In genomic region chr11:69650081-69650831, GRCh38 we compare ENCODE assay signal across 21 cellular contexts. TPM values are rescaled to one million over a fixed set of nuclear protein-coding genes. Genes with fewer than 3 reads are reported as not detected.
DNase-seq lines count a peak whose midpoint lies in the region; ATAC-seq, FAIRE-seq and TF ChIP-seq lines count a peak whose summit lies in the region.
"Had no signal": no experiment of that assay in that cellular context is flagged by ENCODE, and none has a peak within 500 bp of the region (broad histone marks: within the 10 kb centered on the region; RNA-seq: fewer than 3 reads in every experiment).

No MANE protein-coding gene starts in this region.

- H3K27me3 ChIP-seq in BLaER1 (no peaks in the 10 kb centered on the region), IMR-90 (ENCODE audit: control insufficient read depth, insufficient read depth, low read length) (no peaks in the 10 kb centered on the region), K562 (ENCODE audit: control insufficient read depth in 2 of 2, insufficient read depth in 2 of 2, low read length in 2 of 2) (peaks cover 0 to 6% of the 10 kb centered on the region in 2 experiments; a peak in 2 of 5 replicates), trophoblast cell (ENCODE audit: insufficient read depth, low read length) (no peaks in the 10 kb centered on the region)

- H2BK15ac ChIP-seq in IMR-90 (ENCODE audit: low read depth, low read length), result no peak overlapping the region

- dilution Hi-C loops in IMR-90 (cut with HindIII; ENCODE audit: low sequenced_read_pairs, unreplicated experiment), result no loop called here

- H2BK5ac ChIP-seq in IMR-90 (ENCODE audit: low read depth, low read length, poor library complexity, severe bottlenecking), result no peak overlapping the region
- no peak overlapping the region for H2BK5ac ChIP-seq in trophoblast cell (ENCODE audit: low read depth, low read length, poor library complexity)

- peaks cover 28% of the 10 kb centered on the region for H3K36me3 Mint-ChIP-seq in neural crest cell (ENCODE audit: low read depth)

- H3K4ac ChIP-seq in IMR-90 (ENCODE audit: low read depth, low read length) (no peak overlapping the region), trophoblast cell (ENCODE audit: low read depth, low read length) (no peak overlapping the region)

- TF ChIP-seq RAD21 in IMR-90 (IDR thresholded peaks at IDR 0.05; ENCODE audit: low read length) (no peak), K562 (CRISPR knock-in tag; conservative IDR thresholded peaks at IDR 0.05 in 1 of 2, IDR thresholded peaks at IDR 0.05 in 1 of 2) (no peak)

- H3K9ac ChIP-seq in BLaER1 (no peak overlapping the region), IMR-90 (ENCODE audit: low read depth, low read length) (no peak overlapping the region), K562 (ENCODE audit: insufficient read depth in 1 of 2, low read depth in 2 of 2, low read length in 2 of 2) (peak overlapping the region in 1 of 2 experiments; percentile 26; a peak in 1 of 4 replicates), trophoblast cell (ENCODE audit: low read length) (no peak overlapping the region)

- FAIRE-seq in K562 (lab: Jason Lieb, UNC), result no peak
- FAIRE-seq: astrocyte had no signal

- no peak overlapping the region for H2BK120ac ChIP-seq in IMR-90 (ENCODE audit: low read depth, low read length)
- no peak overlapping the region for H2BK120ac ChIP-seq in trophoblast cell (ENCODE audit: insufficient read depth, low read length, poor library complexity)

- no TSS peak for BruUV-seq in IMR-90 (replicated peaks; lab: Mats Ljungman, UMichigan)
- BruUV-seq in K562 (replicated peaks; lab: Mats Ljungman, UMichigan), result no TSS peak

- H3K27ac Mint-ChIP-seq in neural crest cell (ENCODE audit: unreplicated experiment), result no peak overlapping the region
- H3K27ac Mint-ChIP-seq: activated CD4-positive, alpha-beta T cell treated with anti-CD3 and anti-CD28 coated beads, Interleukin-2, amount 10 ng/mL, durations not matched to agents 7 days and 5 days had no signal

- no peaks in the 10 kb centered on the region for H3K36me3 ChIP-seq in BLaER1
- H3K36me3 ChIP-seq in IMR-90 (ENCODE audit: control insufficient read depth, insufficient read depth, low read length), result peaks cover 83% of the 10 kb centered on the region
- no peaks in the 10 kb centered on the region for H3K36me3 ChIP-seq in K562 (ENCODE audit: control insufficient read depth, insufficient read depth, low read length)
- H3K36me3 ChIP-seq in trophoblast cell (ENCODE audit: control insufficient read depth in 1 of 2, insufficient read depth in 2 of 2, low read length in 2 of 2), result peaks cover 28 to 42% of the 10 kb centered on the region in 2 experiments

- H3K4me1 ChIP-seq in BLaER1 (peaks cover 34% of the 10 kb centered on the region), IMR-90 (ENCODE audit: control insufficient read depth, insufficient read depth, low read length) (peaks cover 10% of the 10 kb centered on the region), K562 (replicated peaks in 1 of 2; ENCODE audit: control insufficient read depth in 2 of 2, insufficient read depth in 2 of 2, low read length in 2 of 2) (peaks cover 0 to 39% of the 10 kb centered on the region in 2 experiments; a peak in 2 of 5 replicates), trophoblast cell (ENCODE audit: control insufficient read depth in 1 of 2, insufficient read depth in 2 of 2, low read length in 2 of 2) (no peaks in the 10 kb centered on the region)

- TF ChIP-seq POLR2A in IMR-90 (IDR thresholded peaks at IDR 0.05; ENCODE audit: low read depth, low read length), result 0 out of 2 replicates have a peak, but pooled peaks have one; percentile 7
- TF ChIP-seq POLR2A in K562 (conservative IDR thresholded peaks at IDR 0.05), result no peak

- peak overlapping the region in 1 of 2 experiments; percentile 28; a peak in 1 of 4 replicates for H4K8ac ChIP-seq in IMR-90 (ENCODE audit: low read depth in 2 of 2, low read length in 2 of 2)
- H4K8ac ChIP-seq in trophoblast cell (ENCODE audit: low read depth, low read length), result no peak overlapping the region

- no peak for TF ChIP-seq CTCF in IMR-90 (conservative IDR thresholded peaks at IDR 0.05; ENCODE audit: low read depth, low read length)
- TF ChIP-seq CTCF in K562 (IDR thresholded peaks at IDR 0.05 in 2 of 3, conservative IDR thresholded peaks at IDR 0.05 in 1 of 3; ENCODE audit: insufficient read depth in 2 of 3, low read depth in 1 of 3, low read length in 3 of 3), result no peak
- TF ChIP-seq CTCF in neural crest cell (conservative IDR thresholded peaks at IDR 0.05), result no peak

- H2AK5ac ChIP-seq in IMR-90 (ENCODE audit: low read depth, low read length) (no peak overlapping the region), trophoblast cell (ENCODE audit: low read length) (no peak overlapping the region)

- CTCF ChIA-PET in IMR-90 (lab: Yijun Ruan, JAX), result no interaction called here
- CTCF ChIA-PET in K562 (lab: Yijun Ruan, JAX; ENCODE audit: low intra/inter-chr PET ratio), result no interaction called here

- H2AK9ac ChIP-seq in IMR-90 (replicated peaks; ENCODE audit: low read depth, low read length, poor library complexity), result no peak overlapping the region

- H4K20me1 ChIP-seq in BLaER1, result no peaks in the 10 kb centered on the region
- H4K20me1 ChIP-seq in IMR-90 (ENCODE audit: insufficient read depth, low read length), result peaks cover 99% of the 10 kb centered on the region
- no peaks in the 10 kb centered on the region; the same call in none of the 2 replicates for H4K20me1 ChIP-seq in K562 (replicated peaks; ENCODE audit: control insufficient read depth, insufficient read depth, low read length)

- H4K91ac ChIP-seq in IMR-90 (ENCODE audit: insufficient read depth, low read depth, low read length) (no peak overlapping the region), trophoblast cell (ENCODE audit: low read depth, low read length) (no peak overlapping the region)

- H3K23ac ChIP-seq in IMR-90 (ENCODE audit: low read depth, low read length) (no peak overlapping the region), trophoblast cell (ENCODE audit: low read length) (no peak overlapping the region)

- H3K18ac ChIP-seq in IMR-90 (ENCODE audit: low read depth, low read length) (no peak overlapping the region), trophoblast cell (ENCODE audit: low read length) (no peak overlapping the region)

- no peak overlapping the region; the same call in 1 of the 2 replicates for H3K27ac ChIP-seq in BLaER1
- no peak overlapping the region for H3K27ac ChIP-seq in IMR-90 (ENCODE audit: insufficient read depth, low read length)
- no peak overlapping the region for H3K27ac ChIP-seq in K562 (ENCODE audit: extremely low read depth, low read depth, low read length)
- no peak overlapping the region for H3K27ac ChIP-seq in trophoblast cell (ENCODE audit: low read depth, low read length)

- intact Hi-C loops in IMR-90 (cut with micrococcal nuclease) (no loop called here), K562 (cut with micrococcal nuclease) (no loop called here)

- no peaks in the 10 kb centered on the region for H3K79me2 ChIP-seq in K562 (ENCODE audit: control insufficient read depth, insufficient read depth, low read length)
- H3K79me2 ChIP-seq in trophoblast cell (ENCODE audit: control insufficient read depth, insufficient read depth, low read length, poor library complexity), result no peaks in the 10 kb centered on the region

- 64% methylated on average over 3 of the region's 24 CpGs; no CpG with 5 or more reads in 1 of the 2 experiments for WGBS in IMR-90 (ENCODE audit: extremely low coverage in 2 of 2, insufficient read length in 1 of 2), 2 experiments
- WGBS in K562 (ENCODE audit: insufficient coverage, low coverage, missing lambda C conversion rate), result 63% methylated on average over 19 of the region's 24 CpGs
- WGBS in trophoblast cell (ENCODE audit: extremely low coverage, insufficient coverage, insufficient read length), result no CpG with 5 or more reads among the region's 24 CpGs

- peak overlapping the region; percentile 92 for H3K4me3 Mint-ChIP-seq in neural crest cell
- H3K4me3 Mint-ChIP-seq: activated CD4-positive, alpha-beta T cell treated with anti-CD3 and anti-CD28 coated beads, Interleukin-2, amount 10 ng/mL, durations not matched to agents 7 days and 5 days had no signal

- H3K56ac ChIP-seq in IMR-90 (ENCODE audit: extremely low read depth, insufficient read depth, low read length), result no peak overlapping the region

- no peak overlapping the region for H4K5ac ChIP-seq in IMR-90 (ENCODE audit: low read depth, low read length)

- peak overlapping the region; percentile 8 for H2AFZ ChIP-seq in IMR-90 (replicated peaks; ENCODE audit: low read length, poor library complexity)
- H2AFZ ChIP-seq in K562 (ENCODE audit: low read depth, low read length), result no peak overlapping the region
- no peak overlapping the region for H2AFZ ChIP-seq in trophoblast cell (ENCODE audit: insufficient read depth, low read length, poor library complexity)

- no peak for TF ChIP-seq EP300 in K562 (IDR thresholded peaks at IDR 0.05; ENCODE audit: low read length)

- no peak for DNase-seq in IMR-90
- DNase-seq in K562 (ENCODE audit: extremely low read depth in 1 of 4, low spot score in 3 of 4), result no peak
- no peak for DNase-seq in neural crest cell (ENCODE audit: low read depth, low spot score)
- no peak for DNase-seq in trophoblast cell
- no peak for DNase-seq in activated T-cell treated with anti-CD3 and anti-CD28 coated beads, Interleukin-2, amount 50 U/mL, for 1 hour
- DNase-seq in activated CD8-positive, alpha-beta memory T cell treated with anti-CD3 and anti-CD28 coated beads, Interleukin-2, amount 50 U/mL, for 4 hours, result no peak
- DNase-seq: activated CD4-positive, alpha-beta T cell treated with anti-CD3 and anti-CD28 coated beads, Interleukin-2, amount 10 ng/mL, durations not matched to agents 7 days and 5 days; activated naive CD4-positive, alpha-beta T cell treated with anti-CD3 and anti-CD28 coated beads, Interleukin-2, amount 50 U/mL, for 16 hours; Calu3; hypothalamus; NCI-H1105 treated with DMSO at 0.1 percent for 48 hours; NCI-H2171 treated with DMSO at 0.1 percent for 48 hours; NCI-H748 treated with DMSO at 0.1 percent for 48 hours; occipital lobe; stimulated activated CD4-positive, alpha-beta T cell treated with anti-CD3 and anti-CD28 coated beads, Interleukin-4, amount 100 ng/mL, for 24 hours had no signal

- POLR2A ChIA-PET in IMR-90 (lab: Charles Lee; ENCODE audit: unreplicated experiment), result no interaction called here
- POLR2A ChIA-PET in K562 (lab: Yijun Ruan, JAX), result interaction anchor here (0.6 kb wide), 2 partner anchors 33 to 522 kb away, joined by 3 read pairs; no protein-coding TSS in a partner anchor

- ATAC-seq in IMR-90 (ENCODE audit: low read depth), result no peak
- no peak for ATAC-seq in K562
- ATAC-seq in GM18909 (IDR thresholded peaks at IDR 0.05; ENCODE audit: poor library complexity, unreplicated experiment), result no peak

- H3K79me1 ChIP-seq in IMR-90 (ENCODE audit: low read depth in 1 of 2, low read length in 2 of 2) (peaks cover 21 to 72% of the 10 kb centered on the region in 2 experiments), trophoblast cell (ENCODE audit: low read length) (no peaks in the 10 kb centered on the region)

- no peak overlapping the region for H3K4me3 ChIP-seq in BLaER1
- no peak overlapping the region for H3K4me3 ChIP-seq in IMR-90 (ENCODE audit: insufficient read depth, low read depth, low read length)
- no peak overlapping the region for H3K4me3 ChIP-seq in K562
- no peak overlapping the region for H3K4me3 ChIP-seq in trophoblast cell (ENCODE audit: low read depth, low read length)

- no peak overlapping the region for H3K14ac ChIP-seq in IMR-90 (replicated peaks; ENCODE audit: low read depth, low read length)
- H3K14ac ChIP-seq in trophoblast cell (ENCODE audit: low read length), result no peak overlapping the region

- H2BK20ac ChIP-seq in IMR-90 (ENCODE audit: low read depth, low read length), result no peak overlapping the region

- H3K9me1 ChIP-seq in IMR-90 (ENCODE audit: insufficient read depth, low read length), result no peaks in the 10 kb centered on the region
- H3K9me1 ChIP-seq in K562 (ENCODE audit: control insufficient read depth, insufficient read depth, low read length), result no peaks in the 10 kb centered on the region

- H3K4me2 ChIP-seq in BLaER1 (peak overlapping the region; percentile 26; the same call in 1 of the 2 replicates), IMR-90 (ENCODE audit: low read depth, low read length) (no peak overlapping the region), K562 (ENCODE audit: insufficient read depth, low read length) (no peak overlapping the region), trophoblast cell (ENCODE audit: low read length) (no peak overlapping the region)

- no peaks in the 10 kb centered on the region for H3K9me3 Mint-ChIP-seq in neural crest cell
- H3K9me3 Mint-ChIP-seq: activated CD4-positive, alpha-beta T cell treated with anti-CD3 and anti-CD28 coated beads, Interleukin-2, amount 10 ng/mL, durations not matched to agents 7 days and 5 days had no signal

- in situ Hi-C loops in IMR-90 (cut with MboI; ENCODE audit: low sequenced_read_pairs) (loop anchor here (25.0 kb wide), 2 partner anchors 713 to 1038 kb away; no protein-coding TSS in a partner anchor), K562 (cut with MboI) (loop anchor here (25.0 kb wide), 2 partner anchors 813 to 1013 kb away; partner anchors contain the start of gene CPT1A)

- no peak overlapping the region for H4K12ac ChIP-seq in trophoblast cell (ENCODE audit: low read depth, low read length)

- H3K4me1 Mint-ChIP-seq in neural crest cell, result peaks cover 43% of the 10 kb centered on the region
- H3K4me1 Mint-ChIP-seq: activated CD4-positive, alpha-beta T cell treated with anti-CD3 and anti-CD28 coated beads, Interleukin-2, amount 10 ng/mL, durations not matched to agents 7 days and 5 days had no signal

- H2BK12ac ChIP-seq in trophoblast cell (ENCODE audit: low read length), result no peak overlapping the region

- H3K27me3 Mint-ChIP-seq in neural crest cell (ENCODE audit: low read depth), result peaks cover 31% of the 10 kb centered on the region
- H3K27me3 Mint-ChIP-seq: activated CD4-positive, alpha-beta T cell treated with anti-CD3 and anti-CD28 coated beads, Interleukin-2, amount 10 ng/mL, durations not matched to agents 7 days and 5 days had no signal

- H3K9me3 ChIP-seq in BLaER1 (no peaks in the 10 kb centered on the region), IMR-90 (ENCODE audit: control insufficient read depth, insufficient read depth, low read length) (no peaks in the 10 kb centered on the region), K562 (replicated peaks; ENCODE audit: control insufficient read depth, insufficient read depth, low read depth, low read length) (no peaks in the 10 kb centered on the region), trophoblast cell (ENCODE audit: insufficient read depth, low read depth, low read length) (no peaks in the 10 kb centered on the region)

RNA-seq across cellular contexts. Expression of gene CCND1, which starts 9.3 kb away (rescaled TPM):
- total RNA-seq in IMR-90 (2012; rRNA removed) (717 and 748 TPM in 2 replicates), K562 (2014; rRNA removed) (7.7 and 11.4 TPM in 2 replicates), K562 (2014; rRNA removed; fragmentation: Illumina TruSeq; extraction: Trizol) (3.1 TPM in 2 replicates), K562 (2015; rRNA removed; fragmentation: Illumina TruSeq; extraction: Trizol) (2.2 and 3.8 TPM in 2 replicates), K562 (2021) (18.9 and 23.3 TPM in 2 replicates), neural crest cell (344 and 350 TPM in 2 replicates)
- polyA plus RNA-seq in IMR-90 (2012; rRNA removed) (481 and 872 TPM in 2 replicates), K562 (2011; rRNA removed) (16.7 and 19.7 TPM in 2 replicates), K562 (2014; fragmentation: Illumina TruSeq; extraction: Trizol) (3.0 and 6.5 TPM in 2 replicates), K562 (2014; fragmentation: Nextera tagmentation; extraction: Ambion mirVana) (under 1 TPM; 0.04 to 0.13 TPM), K562 (2014; rRNA removed) (6.4 and 7.5 TPM in 2 replicates)
- polyA plus RNA-seq in IMR-90 (2012; cell fraction: cytosol; rRNA removed), result 498 and 688 TPM in 2 replicates
- polyA plus RNA-seq in IMR-90 (2012; cell fraction: nucleus; rRNA removed; ENCODE audit: low replicate concordance), result 405 and 823 TPM in 2 replicates
- total RNA-seq in K562 (2011; cell fraction: chromatin; rRNA removed; ENCODE audit: low replicate concordance), result 9.3 and 33.6 TPM in 2 replicates
- total RNA-seq in K562 (2011; cell fraction: nucleolus; rRNA removed), result 22.5 and 33.2 TPM in 2 replicates
- 11.1 and 13.8 TPM in 2 replicates for total RNA-seq in K562 (2011; cell fraction: nucleoplasm; rRNA removed)
- polyA plus RNA-seq in K562 (2011; cell fraction: cytosol; rRNA removed), result 16.2 and 30.6 TPM in 2 replicates
- 20.4 and 50.8 TPM in 2 replicates for polyA plus RNA-seq in K562 (2011; cell fraction: nucleus; rRNA removed)
- 6.0 and 6.3 TPM in 2 replicates for polyA plus RNA-seq in K562 (2012)
- 10.3 and 15.0 TPM in 2 replicates for polyA minus RNA-seq in K562 (2011; rRNA and poly(A)+ RNA removed)
- 29.4 and 35.4 TPM in 2 replicates for polyA minus RNA-seq in K562 (2011; cell fraction: cytosol; rRNA and poly(A)+ RNA removed)
- 44.4 and 45.2 TPM in 2 replicates for polyA minus RNA-seq in K562 (2011; cell fraction: nucleus; rRNA and poly(A)+ RNA removed)
- 14.3 and 16.7 TPM in 2 replicates for polyA plus RNA-seq in trophoblast cell (2013)

RNA-seq across cellular contexts. Expression of gene LTO1, which starts 24.9 kb away (rescaled TPM):
- total RNA-seq in IMR-90 (2012; rRNA removed), result 8.2 and 16.7 TPM in 2 replicates
- 18.8 and 23.5 TPM in 2 replicates for polyA plus RNA-seq in IMR-90 (2012; rRNA removed)
- 14.0 and 16.6 TPM in 2 replicates for polyA plus RNA-seq in IMR-90 (2012; cell fraction: cytosol; rRNA removed)
- 58.0 and 79.5 TPM in 2 replicates for polyA plus RNA-seq in IMR-90 (2012; cell fraction: nucleus; rRNA removed; ENCODE audit: low replicate concordance)
- 57.3 and 78.3 TPM in 2 replicates for total RNA-seq in K562 (2011; cell fraction: chromatin; rRNA removed; ENCODE audit: low replicate concordance)
- 45.9 and 51.0 TPM in 2 replicates for total RNA-seq in K562 (2011; cell fraction: nucleolus; rRNA removed)
- 63.6 and 86.3 TPM in 2 replicates for total RNA-seq in K562 (2011; cell fraction: nucleoplasm; rRNA removed)
- total RNA-seq in K562 (2014; rRNA removed), result 26.0 and 27.9 TPM in 2 replicates
- total RNA-seq in K562 (2014; rRNA removed; fragmentation: Illumina TruSeq; extraction: Trizol), result 14.3 and 16.3 TPM in 2 replicates
- total RNA-seq in K562 (2015; rRNA removed; fragmentation: Illumina TruSeq; extraction: Trizol), result 18.6 and 19.1 TPM in 2 replicates
- total RNA-seq in K562 (2021), result 18.7 and 21.4 TPM in 2 replicates
- polyA plus RNA-seq in K562 (2011; rRNA removed), result 15.9 and 19.9 TPM in 2 replicates
- polyA plus RNA-seq in K562 (2011; cell fraction: cytosol; rRNA removed), result 22.3 and 22.4 TPM in 2 replicates
- polyA plus RNA-seq in K562 (2011; cell fraction: nucleus; rRNA removed), result 29.3 and 45.4 TPM in 2 replicates
- polyA plus RNA-seq in K562 (2012), result 15.8 and 17.4 TPM in 2 replicates
- polyA plus RNA-seq in K562 (2014; fragmentation: Illumina TruSeq; extraction: Trizol), result 18.9 and 20.3 TPM in 2 replicates
- 1 to 10 TPM; 2.6 to 3.7 TPM for polyA plus RNA-seq in K562 (2014; fragmentation: Nextera tagmentation; extraction: Ambion mirVana)
- polyA plus RNA-seq in K562 (2014; rRNA removed), result 36.8 and 43.4 TPM in 2 replicates
- 13.3 and 22.2 TPM in 2 replicates for polyA minus RNA-seq in K562 (2011; rRNA and poly(A)+ RNA removed)
- polyA minus RNA-seq in K562 (2011; cell fraction: cytosol; rRNA and poly(A)+ RNA removed), result 7.5 and 7.6 TPM in 2 replicates
- 17.8 and 18.2 TPM in 2 replicates for polyA minus RNA-seq in K562 (2011; cell fraction: nucleus; rRNA and poly(A)+ RNA removed)
- total RNA-seq in neural crest cell, result 24.7 and 26.6 TPM in 2 replicates
- polyA plus RNA-seq in trophoblast cell (2013), result 10.1 and 10.8 TPM in 2 replicates

RNA-seq across cellular contexts. Expression of gene FGF19, which starts 53.6 kb away (rescaled TPM):
- total RNA-seq in IMR-90 (2012; rRNA removed) (not detected in 2 replicates), K562 (2014; rRNA removed) (not detected in 2 replicates), K562 (2014; rRNA removed; fragmentation: Illumina TruSeq; extraction: Trizol) (not detected in 2 replicates), K562 (2015; rRNA removed; fragmentation: Illumina TruSeq; extraction: Trizol) (not detected in 2 replicates), K562 (2021) (0.07 and 0.11 TPM in 2 replicates), neural crest cell (0.21 and 0.34 TPM in 2 replicates)
- polyA plus RNA-seq in IMR-90 (2012; rRNA removed) (not detected in 2 replicates), K562 (2011; rRNA removed) (not detected in 2 replicates), K562 (2014; fragmentation: Illumina TruSeq; extraction: Trizol) (not detected in 2 replicates), K562 (2014; fragmentation: Nextera tagmentation; extraction: Ambion mirVana) (not detected), K562 (2014; rRNA removed) (not detected in 2 replicates)
- not detected in 2 replicates for polyA plus RNA-seq in IMR-90 (2012; cell fraction: cytosol; rRNA removed)
- not detected in 2 replicates for polyA plus RNA-seq in IMR-90 (2012; cell fraction: nucleus; rRNA removed; ENCODE audit: low replicate concordance)
- total RNA-seq in K562 (2011; cell fraction: chromatin; rRNA removed; ENCODE audit: low replicate concordance), result not detected in 2 replicates
- total RNA-seq in K562 (2011; cell fraction: nucleolus; rRNA removed), result not detected in 2 replicates
- not detected in 2 replicates for total RNA-seq in K562 (2011; cell fraction: nucleoplasm; rRNA removed)
- polyA plus RNA-seq in K562 (2011; cell fraction: cytosol; rRNA removed), result not detected in 2 replicates
- polyA plus RNA-seq in K562 (2011; cell fraction: nucleus; rRNA removed), result not detected in 2 replicates
- not detected in 2 replicates for polyA plus RNA-seq in K562 (2012)
- not detected in 2 replicates for polyA minus RNA-seq in K562 (2011; rRNA and poly(A)+ RNA removed)
- polyA minus RNA-seq in K562 (2011; cell fraction: cytosol; rRNA and poly(A)+ RNA removed), result not detected in 2 replicates
- not detected in 2 replicates for polyA minus RNA-seq in K562 (2011; cell fraction: nucleus; rRNA and poly(A)+ RNA removed)
- 0.03 and 0.05 TPM in 2 replicates for polyA plus RNA-seq in trophoblast cell (2013)
- total RNA-seq: activated CD4-positive, alpha-beta T cell treated with anti-CD3 and anti-CD28 coated beads, Interleukin-2, amount 10 ng/mL, durations not matched to agents 7 days and 5 days; astrocyte; kidney epithelial cell; occipital lobe; skeletal muscle tissue; subcutaneous adipose tissue had no signal
